In the genomic region with DNA sequence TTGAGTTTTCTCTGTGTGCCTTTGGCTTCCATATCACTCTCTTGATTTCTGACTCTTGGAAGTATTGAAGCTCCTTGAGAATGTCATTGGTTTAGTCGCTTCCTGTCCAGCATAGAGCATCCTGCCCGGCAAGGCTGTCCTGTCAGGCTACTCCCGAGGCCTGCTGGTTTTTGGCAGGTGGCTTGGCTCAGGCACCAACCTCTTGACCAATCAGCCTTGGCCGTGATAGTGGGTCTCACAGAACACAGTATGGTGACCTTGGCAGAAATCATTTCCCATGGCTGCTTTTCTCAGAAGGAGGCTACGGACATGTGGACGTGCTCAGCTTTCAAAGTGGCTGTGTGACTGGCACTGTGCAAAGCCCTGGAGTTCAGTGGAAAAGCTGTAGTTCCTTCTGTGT, we compare ENCODE assay signal across 18 cellular contexts.
DNase-seq lines count a peak whose midpoint lies in the region; ATAC-seq lines count a peak whose summit lies in the region.
"Had no signal": no experiment of that assay in that cellular context is flagged by ENCODE, and none has a peak within 500 bp of the region (broad histone marks: within the 10 kb centered on the region; RNA-seq: fewer than 3 reads in every experiment).

No MANE protein-coding gene starts in this region.

- peaks cover 50 to 84% (median 54%) of the 10 kb centered on the region in 10 experiments for H3K4me1 ChIP-seq in BLaER1 treated with 17β-estradiol and CSF1 and Interleukin-3, amounts not matched to agents 10 nM and 100 nM
- H3K4me1 ChIP-seq: HAP-1 had no signal

- ATAC-seq in stimulated activated effector memory CD8-positive, alpha-beta T cell treated with anti-CD3 and anti-CD28 coated beads, Interleukin-12 subunit alpha, Interleukin-12 subunit beta, amount 100 ng/mL, for 72 hours = no peak
- ATAC-seq in GM21576 (IDR thresholded peaks at IDR 0.05; ENCODE audit: unreplicated experiment) = no peak
- no peak for ATAC-seq in GM21723 (IDR thresholded peaks at IDR 0.05; ENCODE audit: unreplicated experiment)
- ATAC-seq: HepG2 had no signal

- H3K9me3 ChIP-seq in BLaER1 treated with 17β-estradiol and CSF1 and Interleukin-3, amounts not matched to agents 10 nM and 100 nM (replicated peaks in 1 of 11) = no peaks in the 10 kb centered on the region
- H3K9me3 ChIP-seq: HAP-1 had no signal

- no peak overlapping the region for H3K9ac ChIP-seq in BLaER1 treated with 17β-estradiol and CSF1 and Interleukin-3, amounts not matched to agents 10 nM and 100 nM
- H3K9ac ChIP-seq: GM23248 had no signal

- H3K27ac Mint-ChIP-seq in stimulated activated effector memory CD8-positive, alpha-beta T cell treated with anti-CD3 and anti-CD28 coated beads, Interleukin-12 subunit alpha, Interleukin-12 subunit beta, amount 100 ng/mL, for 72 hours = peak overlapping the region; percentile 58
- H3K27ac Mint-ChIP-seq: CD4-positive, CD25-positive, alpha-beta regulatory T cell; CD8-positive, alpha-beta memory T cell had no signal

- peak overlapping the region; percentile 73 to 94 (median 84) for H3K4me2 ChIP-seq in BLaER1 treated with 17β-estradiol and CSF1 and Interleukin-3, amounts not matched to agents 10 nM and 100 nM

- peak overlapping the region in 1 of 10 experiments; percentile 40; a peak in 2 of 20 replicates for H3K4me3 ChIP-seq in BLaER1 treated with 17β-estradiol and CSF1 and Interleukin-3, amounts not matched to agents 10 nM and 100 nM
- H3K4me3 ChIP-seq: GM23248, HAP-1 had no signal

- H3K27ac ChIP-seq in BLaER1 treated with 17β-estradiol and CSF1 and Interleukin-3, amounts not matched to agents 10 nM and 100 nM = peak overlapping the region in 4 of 11 experiments; percentile 20 to 53 (median 38); a peak in 6 of 22 replicates
- H3K27ac ChIP-seq: GM23248 had no signal

- H3K36me3 Mint-ChIP-seq in stimulated activated effector memory CD8-positive, alpha-beta T cell treated with anti-CD3 and anti-CD28 coated beads, Interleukin-12 subunit alpha, Interleukin-12 subunit beta, amount 100 ng/mL, for 72 hours = no peaks in the 10 kb centered on the region
- H3K36me3 Mint-ChIP-seq: CD4-positive, CD25-positive, alpha-beta regulatory T cell; CD8-positive, alpha-beta memory T cell had no signal

- peak; percentile 98 for DNase-seq in cerebellar cortex (ENCODE audit: low spot score)
- peak; percentile 12 for DNase-seq in medulla oblongata (ENCODE audit: extremely low spot score)
- no peak for DNase-seq in stimulated activated effector memory CD8-positive, alpha-beta T cell treated with anti-CD3 and anti-CD28 coated beads, Interleukin-12 subunit alpha, Interleukin-12 subunit beta, amount 100 ng/mL, for 72 hours (ENCODE audit: low spot score in 2 of 2)
- DNase-seq in kidney glomerular epithelial cell (lab: John Stamatoyannopoulos, UW) = no peak
- DNase-seq: 8988T; CD4-positive, CD25-positive, alpha-beta regulatory T cell; CD8-positive, alpha-beta memory T cell; COR-L47; DMS 273 treated with DMSO at 0.1 percent for 48 hours; DMS53; DND-41; EL; GM23248 had no signal

- no peaks in the 10 kb centered on the region for H3K9me3 Mint-ChIP-seq in stimulated activated effector memory CD8-positive, alpha-beta T cell treated with anti-CD3 and anti-CD28 coated beads, Interleukin-12 subunit alpha, Interleukin-12 subunit beta, amount 100 ng/mL, for 72 hours
- H3K9me3 Mint-ChIP-seq: CD4-positive, CD25-positive, alpha-beta regulatory T cell; CD8-positive, alpha-beta memory T cell had no signal

- H3K4me3 Mint-ChIP-seq in stimulated activated effector memory CD8-positive, alpha-beta T cell treated with anti-CD3 and anti-CD28 coated beads, Interleukin-12 subunit alpha, Interleukin-12 subunit beta, amount 100 ng/mL, for 72 hours = no peak overlapping the region
- H3K4me3 Mint-ChIP-seq: CD8-positive, alpha-beta memory T cell had no signal

- no peaks in the 10 kb centered on the region for H3K36me3 ChIP-seq in BLaER1 treated with 17β-estradiol and CSF1 and Interleukin-3, amounts not matched to agents 10 nM and 100 nM
- H3K36me3 ChIP-seq: HAP-1 had no signal

- no peaks in the 10 kb centered on the region for H4K20me1 ChIP-seq in BLaER1 treated with 17β-estradiol and CSF1 and Interleukin-3, amounts not matched to agents 10 nM and 100 nM

- no peaks in the 10 kb centered on the region for H3K27me3 ChIP-seq in BLaER1 treated with 17β-estradiol and CSF1 and Interleukin-3, amounts not matched to agents 10 nM and 100 nM

- peaks cover 5% of the 10 kb centered on the region for H3K4me1 Mint-ChIP-seq in stimulated activated effector memory CD8-positive, alpha-beta T cell treated with anti-CD3 and anti-CD28 coated beads, Interleukin-12 subunit alpha, Interleukin-12 subunit beta, amount 100 ng/mL, for 72 hours

Comparison
In these comparisons a context has a peak if more than half of its experiments do, and no peak if none do; other contexts are left out.
1. DNase-seq: peak in cerebellar cortex (single experiment) and medulla oblongata (single experiment); none in stimulated activated effector memory CD8-positive, alpha-beta T cell treated with anti-CD3 and anti-CD28 coated beads, Interleukin-12 subunit alpha, Interleukin-12 subunit beta, amount 100 ng/mL, for 72 hours (0 of 2) and kidney glomerular epithelial cell (single experiment).